In the genomic region with DNA sequence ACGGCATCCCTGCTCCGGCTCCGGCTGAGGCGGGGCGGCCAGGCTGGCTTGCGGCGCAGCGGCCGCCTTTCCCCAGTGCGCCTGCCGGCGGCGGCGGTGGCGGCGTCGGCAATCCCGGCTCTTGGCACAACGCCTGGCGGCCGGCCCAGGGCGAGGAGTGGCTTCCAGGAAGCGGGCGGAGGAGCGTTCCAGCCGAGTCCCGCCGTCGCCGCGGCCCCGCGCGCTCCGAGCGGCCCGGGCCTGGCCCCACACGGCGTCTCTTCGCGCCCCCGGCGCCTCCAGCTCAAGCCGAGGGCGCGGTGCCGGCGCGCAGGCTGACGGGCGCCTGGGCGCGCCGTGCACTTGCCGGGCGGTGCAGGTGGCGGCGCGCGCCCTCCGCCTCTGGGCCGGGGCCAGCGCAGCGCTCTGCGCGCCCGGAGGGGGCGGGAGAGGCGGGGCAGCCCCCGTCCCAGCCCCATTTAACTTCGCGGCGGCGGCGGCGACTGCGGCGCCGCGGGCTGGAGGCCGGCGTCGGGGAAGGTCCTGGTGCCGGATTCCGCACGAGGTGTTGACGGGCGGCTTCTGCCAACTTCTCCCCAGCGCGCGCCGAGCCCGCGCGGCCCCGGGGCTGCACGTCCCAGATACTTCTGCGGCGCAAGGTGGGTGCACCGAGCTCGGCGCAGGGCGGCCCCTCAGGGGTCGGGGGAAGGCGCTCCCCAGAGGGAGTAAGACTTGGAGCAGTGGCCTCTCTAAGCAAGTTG, we compare ENCODE assay signal across 8 cellular contexts. TPM values are rescaled to one million over a fixed set of nuclear protein-coding genes. Genes with fewer than 3 reads are reported as not detected.
DNase-seq lines count a peak whose midpoint lies in the region; ATAC-seq and TF ChIP-seq lines count a peak whose summit lies in the region.

A gene with protein sequence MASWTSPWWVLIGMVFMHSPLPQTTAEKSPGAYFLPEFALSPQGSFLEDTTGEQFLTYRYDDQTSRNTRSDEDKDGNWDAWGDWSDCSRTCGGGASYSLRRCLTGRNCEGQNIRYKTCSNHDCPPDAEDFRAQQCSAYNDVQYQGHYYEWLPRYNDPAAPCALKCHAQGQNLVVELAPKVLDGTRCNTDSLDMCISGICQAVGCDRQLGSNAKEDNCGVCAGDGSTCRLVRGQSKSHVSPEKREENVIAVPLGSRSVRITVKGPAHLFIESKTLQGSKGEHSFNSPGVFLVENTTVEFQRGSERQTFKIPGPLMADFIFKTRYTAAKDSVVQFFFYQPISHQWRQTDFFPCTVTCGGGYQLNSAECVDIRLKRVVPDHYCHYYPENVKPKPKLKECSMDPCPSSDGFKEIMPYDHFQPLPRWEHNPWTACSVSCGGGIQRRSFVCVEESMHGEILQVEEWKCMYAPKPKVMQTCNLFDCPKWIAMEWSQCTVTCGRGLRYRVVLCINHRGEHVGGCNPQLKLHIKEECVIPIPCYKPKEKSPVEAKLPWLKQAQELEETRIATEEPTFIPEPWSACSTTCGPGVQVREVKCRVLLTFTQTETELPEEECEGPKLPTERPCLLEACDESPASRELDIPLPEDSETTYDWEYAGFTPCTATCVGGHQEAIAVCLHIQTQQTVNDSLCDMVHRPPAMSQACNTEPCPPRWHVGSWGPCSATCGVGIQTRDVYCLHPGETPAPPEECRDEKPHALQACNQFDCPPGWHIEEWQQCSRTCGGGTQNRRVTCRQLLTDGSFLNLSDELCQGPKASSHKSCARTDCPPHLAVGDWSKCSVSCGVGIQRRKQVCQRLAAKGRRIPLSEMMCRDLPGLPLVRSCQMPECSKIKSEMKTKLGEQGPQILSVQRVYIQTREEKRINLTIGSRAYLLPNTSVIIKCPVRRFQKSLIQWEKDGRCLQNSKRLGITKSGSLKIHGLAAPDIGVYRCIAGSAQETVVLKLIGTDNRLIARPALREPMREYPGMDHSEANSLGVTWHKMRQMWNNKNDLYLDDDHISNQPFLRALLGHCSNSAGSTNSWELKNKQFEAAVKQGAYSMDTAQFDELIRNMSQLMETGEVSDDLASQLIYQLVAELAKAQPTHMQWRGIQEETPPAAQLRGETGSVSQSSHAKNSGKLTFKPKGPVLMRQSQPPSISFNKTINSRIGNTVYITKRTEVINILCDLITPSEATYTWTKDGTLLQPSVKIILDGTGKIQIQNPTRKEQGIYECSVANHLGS (N-terminal part only) (plus strand): TSS at position 485 of the 740 bp plus-strand sequence. CDS start 1,639 bp downstream, outside the sequence.

- peak; percentile 1 for DNase-seq in DMS79 (lab: John Stamatoyannopoulos, UW)
- DNase-seq in DMS79 treated with DMSO at 0.1 percent for 48 hours (lab: John Stamatoyannopoulos, UW), result no peak
- DNase-seq in fibroblast of the aortic adventitia (ENCODE audit: low read depth), result peak; percentile 39
- DNase-seq in mucosa of gallbladder (ENCODE audit: low spot score), result peak; percentile 63
- DNase-seq in uterus, result peak; percentile 63 to 79
- no peak for DNase-seq in T-helper 9 cell
- no peak for DNase-seq in NCI-H1436 treated with DMSO at 0.1 percent for 48 hours (lab: John Stamatoyannopoulos, UW)

- no peak for ATAC-seq in activated T-helper 17 cell treated with anti-CD3 and anti-CD28 coated beads, Interleukin-2, amount 50 U/mL, for 72 hours (replicated peaks)

- H3K27ac ChIP-seq in uterus, result peak within 1 kb of the TSS; percentile 37 to 73

- H3K9me3 Mint-ChIP-seq in activated T-helper 17 cell treated with anti-CD3 and anti-CD28 coated beads, Interleukin-2, amount 50 U/mL, for 72 hours, result no peaks in the 10 kb centered on the region

- H3K4me1 Mint-ChIP-seq in activated T-helper 17 cell treated with anti-CD3 and anti-CD28 coated beads, Interleukin-2, amount 50 U/mL, for 72 hours, result no peaks in the 10 kb centered on the region

- H3K4me1 ChIP-seq in uterus, result no peaks in the 10 kb centered on the region

- H3K27ac Mint-ChIP-seq in activated T-helper 17 cell treated with anti-CD3 and anti-CD28 coated beads, Interleukin-2, amount 50 U/mL, for 72 hours, result no peak within 1 kb of the TSS

- intact Hi-C loops in uterus (cut with DNase I; ENCODE audit: low total_unique reads), result no loop called here

- H3K36me3 ChIP-seq in uterus, result no peaks in the 10 kb centered on the region

- no peaks in the 10 kb centered on the region for H3K27me3 ChIP-seq in uterus

- TF ChIP-seq CTCF in fibroblast of the aortic adventitia (IDR thresholded peaks at IDR 0.05; ENCODE audit: insufficient read depth, low read length), result no peak
- peak in 3 of 4 experiments; percentile 2 to 34 (median 18) for TF ChIP-seq CTCF in uterus (IDR thresholded peaks at IDR 0.05)

- H3K9me3 ChIP-seq in uterus, result no peaks in the 10 kb centered on the region

- peaks cover 33% of the 10 kb centered on the region for H3K27me3 Mint-ChIP-seq in activated T-helper 17 cell treated with anti-CD3 and anti-CD28 coated beads, Interleukin-2, amount 50 U/mL, for 72 hours

- peak in 1 of 2 donors; percentile 41 for TF ChIP-seq POLR2A in uterus (IDR thresholded peaks at IDR 0.05)

- H3K36me3 Mint-ChIP-seq in activated T-helper 17 cell treated with anti-CD3 and anti-CD28 coated beads, Interleukin-2, amount 50 U/mL, for 72 hours (ENCODE audit: low read depth), result no peaks in the 10 kb centered on the region

- H3K4me3 Mint-ChIP-seq in activated T-helper 17 cell treated with anti-CD3 and anti-CD28 coated beads, Interleukin-2, amount 50 U/mL, for 72 hours, result no peak within 1 kb of the TSS

- H3K4me3 ChIP-seq in fibroblast of the aortic adventitia (ENCODE audit: low read depth, low read length), result peak within 1 kb of the TSS; percentile 22
- H3K4me3 ChIP-seq in uterus, result peak within 1 kb of the TSS; percentile 17 to 62

RNA-seq across cellular contexts. Expression of the gene that starts here (rescaled TPM):
- 1.4 and 2.0 TPM in 2 replicates for total RNA-seq in fibroblast of the aortic adventitia (ENCODE audit: low replicate concordance)
- 5.7 TPM for total RNA-seq in mucosa of gallbladder
- 10 to 100 TPM in 2 of 4 donors, 1 to 10 TPM in 2; 3.1 to 48.2 (median 24.6) TPM for total RNA-seq in uterus
- not detected for total RNA-seq in activated T-helper 17 cell treated with anti-CD3 and anti-CD28 coated beads, Interleukin-2, amount 50 U/mL, for 72 hours

Comparison
In these comparisons a context has a peak if more than half of its experiments do, and no peak if none do; other contexts are left out.
1. DNase-seq: peak in DMS79 (single experiment), fibroblast of the aortic adventitia (single experiment), mucosa of gallbladder (single experiment) and uterus (2 of 2); none in DMS79 treated with DMSO at 0.1 percent for 48 hours (single experiment), T-helper 9 cell (single experiment) and NCI-H1436 treated with DMSO at 0.1 percent for 48 hours (single experiment).